ENCODE assay signal across 18 cellular contexts in the genomic region with DNA sequence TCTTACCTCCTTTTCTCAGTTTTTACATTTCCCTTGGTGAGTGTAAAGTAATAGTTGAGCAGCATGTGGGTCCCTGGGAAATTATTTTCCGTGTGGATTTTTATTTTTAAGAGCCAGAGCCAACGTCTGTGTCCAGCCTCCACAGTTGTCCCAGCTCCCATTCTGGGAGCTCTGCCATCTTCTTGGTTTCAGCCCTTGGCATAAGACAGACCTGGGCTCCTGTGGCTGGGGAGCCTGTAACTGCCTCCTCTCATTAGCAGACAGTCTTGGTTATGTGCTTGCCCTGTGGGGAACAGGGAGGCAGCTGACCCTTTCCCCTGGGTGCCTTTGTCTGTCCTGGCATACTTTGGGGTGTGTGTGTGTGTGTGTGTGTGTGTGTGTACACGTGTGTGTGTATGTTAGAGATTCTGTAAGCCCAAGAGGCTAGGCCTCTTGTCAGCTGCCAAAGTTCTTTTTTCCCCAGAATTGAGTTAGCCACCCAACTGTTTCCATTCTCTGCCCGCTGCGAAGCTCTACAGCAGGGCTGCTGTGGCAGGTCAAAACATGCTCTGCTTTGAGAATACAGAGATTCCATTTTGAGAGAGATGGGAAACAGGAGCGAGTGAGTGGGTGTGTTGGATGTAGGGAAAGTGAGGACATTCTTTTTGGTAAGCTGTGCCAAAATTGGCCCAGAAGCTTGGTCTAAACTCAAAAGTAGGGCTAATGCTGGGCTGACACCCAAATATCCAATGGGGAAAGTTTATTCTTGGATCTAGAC.
A peak's percentile ranks its signal among the peaks of the same experiment; 100 is the strongest.
DNase-seq lines count a peak whose midpoint lies in the region; ATAC-seq, FAIRE-seq and TF ChIP-seq lines count a peak whose summit lies in the region.
"Had no signal": no experiment of that assay in that cellular context is flagged by ENCODE, and none has a peak within 500 bp of the region (broad histone marks: within the 10 kb centered on the region; RNA-seq: fewer than 3 reads in every experiment).

No MANE protein-coding gene starts in this region.

- no peak overlapping the region for H3K4me3 Mint-ChIP-seq in naive thymus-derived CD4-positive, alpha-beta T cell
- H3K4me3 Mint-ChIP-seq: T-helper 17 cell had no signal

- no peak for TF ChIP-seq POLR2A in GM12891 (IDR thresholded peaks at IDR 0.05; ENCODE audit: low read depth, low read length)
- TF ChIP-seq POLR2A in esophagus squamous epithelium (IDR thresholded peaks at IDR 0.05), result no peak

- H3K27me3 ChIP-seq in adipocyte (replicated peaks; ENCODE audit: control insufficient read depth, insufficient read depth, low read length), result peaks cover 10% of the 10 kb centered on the region
- H3K27me3 ChIP-seq in esophagus squamous epithelium, result no peaks in the 10 kb centered on the region
- H3K27me3 ChIP-seq in psoas muscle (ENCODE audit: insufficient read depth in 3 of 3, low read length in 2 of 3), result peaks cover 0 to 8% (median 0%) of the 10 kb centered on the region in 3 donors
- H3K27me3 ChIP-seq in naive thymus-derived CD4-positive, alpha-beta T cell (ENCODE audit: control insufficient read depth in 2 of 2, insufficient read depth in 2 of 2, low read length in 2 of 2), result no peaks in the 10 kb centered on the region
- H3K27me3 ChIP-seq: testis had no signal

- H3K4me1 Mint-ChIP-seq in naive thymus-derived CD4-positive, alpha-beta T cell, result peaks cover 0 to 10% (median 5%) of the 10 kb centered on the region in 7 donors

- FAIRE-seq in GM12891 (lab: Jason Lieb, UNC), result peak; percentile 45
- FAIRE-seq: RCC 7860 had no signal

- no peak for TF ChIP-seq CTCF in esophagus squamous epithelium (IDR thresholded peaks at IDR 0.05)
- TF ChIP-seq CTCF in psoas muscle (IDR thresholded peaks at IDR 0.05), result no peak

- no peak overlapping the region for H3K4me3 ChIP-seq in adipocyte (ENCODE audit: low read length)
- H3K4me3 ChIP-seq in esophagus squamous epithelium, result no peak overlapping the region
- H3K4me3 ChIP-seq in psoas muscle, result no peak overlapping the region
- no peak overlapping the region for H3K4me3 ChIP-seq in naive thymus-derived CD4-positive, alpha-beta T cell (ENCODE audit: low read length)
- H3K4me3 ChIP-seq: BLaER1 treated with 17β-estradiol and CSF1 and Interleukin-3, amounts not matched to agents 10 nM and 100 nM; prostate gland; testis had no signal

- H3K9me3 ChIP-seq in adipocyte (ENCODE audit: control insufficient read depth, low read length) (peaks cover 20% of the 10 kb centered on the region), esophagus squamous epithelium (no peaks in the 10 kb centered on the region), psoas muscle (no peaks in the 10 kb centered on the region)
- no peaks in the 10 kb centered on the region for H3K9me3 ChIP-seq in naive thymus-derived CD4-positive, alpha-beta T cell (ENCODE audit: control insufficient read depth in 2 of 3, low read length in 3 of 3)
- H3K9me3 ChIP-seq: prostate gland, testis had no signal

- H3K27ac ChIP-seq in esophagus squamous epithelium (peak overlapping the region; percentile 4 to 57 (median 48)), psoas muscle (peak overlapping the region; percentile 49)
- no peak overlapping the region for H3K27ac ChIP-seq in naive thymus-derived CD4-positive, alpha-beta T cell (ENCODE audit: low read depth, low read length)
- H3K27ac ChIP-seq: BLaER1 treated with 17β-estradiol and CSF1 and Interleukin-3, amounts not matched to agents 10 nM and 100 nM; prostate gland; testis had no signal

- DNase-seq in GM12891 (ENCODE audit: insufficient read length, low spot score), result no peak
- no peak for DNase-seq in adipocyte (ENCODE audit: low read depth)
- DNase-seq in esophagus squamous epithelium (lab: John Stamatoyannopoulos, UW), result no peak
- DNase-seq in psoas muscle, result peak; percentile 20 to 64
- no peak for DNase-seq in naive thymus-derived CD4-positive, alpha-beta T cell
- DNase-seq in HuH-7 (ENCODE audit: low spot score), result no peak
- no peak for DNase-seq in NCI-H128 (lab: John Stamatoyannopoulos, UW; ENCODE audit: unreplicated experiment)
- DNase-seq: activated CD4-positive, CD25-positive, alpha-beta regulatory T cell treated with anti-CD3 and anti-CD28 coated beads, Interleukin-2, amount 50 U/mL, for 72 hours; glutamatergic neuron; islet precursor cell; KG1; NCI-H187; T-helper 17 cell; testis had no signal

- H3K27ac Mint-ChIP-seq in naive thymus-derived CD4-positive, alpha-beta T cell, result peak overlapping the region in 3 of 9 donors; percentile 20 to 47 (median 28)
- H3K27ac Mint-ChIP-seq: T-helper 17 cell had no signal

- H3K36me3 Mint-ChIP-seq in naive thymus-derived CD4-positive, alpha-beta T cell, result peaks cover 0 to 10% (median 0%) of the 10 kb centered on the region in 5 donors

- WGBS in esophagus squamous epithelium, 2 donors, result 21 to 38% methylated on average over 2 to 5 of the region's 6 CpGs
- WGBS in psoas muscle, 3 donors, result 23 to 36% (median 29%) methylated on average over 4 to 6 of the region's 6 CpGs

- H3K9ac ChIP-seq in adipocyte (ENCODE audit: low read length), result peak overlapping the region; percentile 18
- H3K9ac ChIP-seq: BLaER1 treated with 17β-estradiol and CSF1 and Interleukin-3, amounts not matched to agents 10 nM and 100 nM had no signal

- no peaks in the 10 kb centered on the region for H3K36me3 ChIP-seq in adipocyte (ENCODE audit: control insufficient read depth, insufficient read depth, low read length, severe bottlenecking)
- H3K36me3 ChIP-seq in esophagus squamous epithelium, result peaks cover 0 to 5% (median 0%) of the 10 kb centered on the region in 3 donors
- H3K36me3 ChIP-seq in psoas muscle (ENCODE audit: insufficient read depth in 1 of 2, low read depth in 1 of 2), result peaks cover 0 to 6% of the 10 kb centered on the region in 2 donors
- H3K36me3 ChIP-seq in naive thymus-derived CD4-positive, alpha-beta T cell (ENCODE audit: control insufficient read depth in 2 of 3, insufficient read depth in 3 of 3, low read length in 3 of 3), result no peaks in the 10 kb centered on the region
- H3K36me3 ChIP-seq: prostate gland had no signal

- POLR2A ChIA-PET in naive thymus-derived CD4-positive, alpha-beta T cell (lab: Charles Lee), result interaction anchor here (0.9 kb wide), 1 partner anchor 268 kb away, joined by 3 read pairs; no protein-coding TSS in a partner anchor

- ATAC-seq in psoas muscle (peak; percentile 68 to 85 (median 80)), HG03342 (IDR thresholded peaks at IDR 0.05; ENCODE audit: unreplicated experiment) (no peak)
- ATAC-seq in naive thymus-derived CD4-positive, alpha-beta T cell, result no peak
- ATAC-seq: T-helper 17 cell had no signal

- no peaks in the 10 kb centered on the region for H3K27me3 Mint-ChIP-seq in naive thymus-derived CD4-positive, alpha-beta T cell
- H3K27me3 Mint-ChIP-seq: T-helper 17 cell had no signal

- intact Hi-C loops in esophagus squamous epithelium (cut with DNase I) (no loop called here), psoas muscle (cut with DNase I) (loop anchor here in 1 of 2 donors (10.0 kb wide), 2 partner anchors 119 to 229 kb away; no protein-coding TSS in a partner anchor)
- intact Hi-C loops in naive thymus-derived CD4-positive, alpha-beta T cell (cut with micrococcal nuclease), result loop anchor here (2.0 to 10.0 kb wide), 3 partner anchors 229 to 659 kb away; a partner anchor contains a TSS

- CTCF ChIA-PET in naive thymus-derived CD4-positive, alpha-beta T cell (lab: Charles Lee), result interaction anchor here (0.6 to 0.8 kb wide), 2 partner anchors 17 to 93 kb away, joined by 3 to 4 read pairs; no protein-coding TSS in a partner anchor

- H3K4me1 ChIP-seq in adipocyte (ENCODE audit: control insufficient read depth, insufficient read depth, low read length) (peaks cover 28% of the 10 kb centered on the region), esophagus squamous epithelium (peaks cover 4 to 50% (median 21%) of the 10 kb centered on the region in 3 donors), psoas muscle (peaks cover 17% of the 10 kb centered on the region)
- H3K4me1 ChIP-seq in naive thymus-derived CD4-positive, alpha-beta T cell (ENCODE audit: control insufficient read depth in 2 of 2, insufficient read depth in 2 of 2, low read length in 2 of 2), result peaks cover 0 to 4% of the 10 kb centered on the region in 2 donors
- H3K4me1 ChIP-seq: prostate gland, testis had no signal

- H3K9me3 Mint-ChIP-seq in naive thymus-derived CD4-positive, alpha-beta T cell, result no peaks in the 10 kb centered on the region

TF ChIP-seq in GM12891, 5 proteins besides CTCF, POLR2A, EP300 and RAD21:
- TF ChIP-seq SPI1 (IDR thresholded peaks at IDR 0.05; ENCODE audit: low read depth, low read length) (no peak), POU2F2 (IDR thresholded peaks at IDR 0.05; ENCODE audit: low read depth, low read length) (no peak), TAF1 (IDR thresholded peaks at IDR 0.05; ENCODE audit: low read depth, low read length) (no peak), PAX5 (IDR thresholded peaks at IDR 0.05; ENCODE audit: insufficient read depth, low read length, severe bottlenecking) (no peak), POLR2AphosphoS5 (IDR thresholded peaks at IDR 0.05; ENCODE audit: low read depth, low read length) (no peak)

Comparison
In these comparisons a context has a peak if more than half of its experiments do, and no peak if none do; other contexts are left out.
1. DNase-seq: peak in psoas muscle (2 of 2); none in GM12891 (single experiment), adipocyte (single experiment), esophagus squamous epithelium (single experiment), naive thymus-derived CD4-positive, alpha-beta T cell (0 of 9), HuH-7 (single experiment) and NCI-H128 (single experiment).
2. ATAC-seq: peak in psoas muscle (4 of 4); none in naive thymus-derived CD4-positive, alpha-beta T cell (single experiment) and HG03342 (single experiment).